9 cellular contexts compared by ENCODE assay signal in genomic region chr17:39196191-39196819, GRCh38. TPM values are rescaled to one million over a fixed set of nuclear protein-coding genes. Genes with fewer than 3 reads are reported as not detected.
DNase-seq lines count a peak whose midpoint lies in the region; ATAC-seq and TF ChIP-seq lines count a peak whose summit lies in the region.
"Had no signal": no experiment of that assay in that cellular context is flagged by ENCODE, and none has a peak within 500 bp of the region (broad histone marks: within the 10 kb centered on the region; RNA-seq: fewer than 3 reads in every experiment).

No MANE protein-coding gene starts in this region.

- no peak for TF ChIP-seq CTCF in DOHH2 (IDR thresholded peaks at IDR 0.05; ENCODE audit: low read depth, low read length, poor library complexity, severe bottlenecking)
- TF ChIP-seq CTCF in OCI-LY7 (conservative IDR thresholded peaks at IDR 0.05; ENCODE audit: low read length), result no peak
- no peak for TF ChIP-seq CTCF in epithelial cell of proximal tubule (conservative IDR thresholded peaks at IDR 0.05; ENCODE audit: low read depth, low read length)

- BruUV-seq in OCI-LY7 (replicated peaks; lab: Mats Ljungman, UMichigan), result no TSS peak

- CTCF ChIA-PET in OCI-LY7 (lab: Charles Lee; ENCODE audit: unreplicated experiment), result interaction anchor here (0.8 to 1.3 kb wide), 2 partner anchors 10 to 42 kb away, joined by 3 to 5 read pairs; no protein-coding TSS in a partner anchor

- H3K27me3 ChIP-seq in DOHH2 (ENCODE audit: control insufficient read depth, low read length), result no peaks in the 10 kb centered on the region
- H3K27me3 ChIP-seq in rectal smooth muscle tissue (ENCODE audit: control insufficient read depth, insufficient read depth, low read length), result no peaks in the 10 kb centered on the region
- H3K27me3 ChIP-seq in trophoblast cell (ENCODE audit: insufficient read depth, low read length), result no peaks in the 10 kb centered on the region

- H3K9ac ChIP-seq in rectal smooth muscle tissue (ENCODE audit: low read length), result no peak overlapping the region
- no peak overlapping the region for H3K9ac ChIP-seq in trophoblast cell (ENCODE audit: low read length)

- no peak overlapping the region for H4K91ac ChIP-seq in trophoblast cell (ENCODE audit: low read depth, low read length)

- H4K12ac ChIP-seq in trophoblast cell (ENCODE audit: low read depth, low read length), result no peak overlapping the region

- H3K14ac ChIP-seq in trophoblast cell (ENCODE audit: low read length), result no peak overlapping the region

- intact Hi-C loops in OCI-LY7 (cut with micrococcal nuclease; ENCODE audit: unreplicated experiment), result loop anchor here (2.0 kb wide), 1 partner anchor 24 kb away; no protein-coding TSS in a partner anchor

- no peak for DNase-seq in OCI-LY7 (ENCODE audit: low spot score)
- DNase-seq in epithelial cell of proximal tubule (ENCODE audit: low read depth), result no peak
- no peak for DNase-seq in trophoblast cell
- no peak for DNase-seq in NCI-H524 treated with DMSO at 0.1 percent for 48 hours (lab: John Stamatoyannopoulos, UW)
- no peak for DNase-seq in ureter (ENCODE audit: low spot score)

- no peak overlapping the region; the same call in 1 of the 2 replicates for H3K27ac ChIP-seq in DOHH2 (ENCODE audit: low read depth, low read length)
- H3K27ac ChIP-seq in OCI-LY7 (ENCODE audit: low read depth, low read length, poor library complexity, severe bottlenecking), result peak overlapping the region; percentile 16
- H3K27ac ChIP-seq in rectal smooth muscle tissue (ENCODE audit: low read depth, low read length), result no peak overlapping the region
- H3K27ac ChIP-seq in trophoblast cell (ENCODE audit: low read depth, low read length), result no peak overlapping the region
- H3K27ac ChIP-seq: neutrophil had no signal

- H2BK120ac ChIP-seq in trophoblast cell (ENCODE audit: insufficient read depth, low read length, poor library complexity), result no peak overlapping the region

- no peak overlapping the region for H4K8ac ChIP-seq in trophoblast cell (ENCODE audit: low read depth, low read length)

- H4K20me1 ChIP-seq in DOHH2 (ENCODE audit: control insufficient read depth, insufficient read depth, low read depth, low read length) (peaks cover 9% of the 10 kb centered on the region; the same call in 1 of the 2 replicates), OCI-LY7 (ENCODE audit: insufficient read depth, low read length) (peaks cover 5% of the 10 kb centered on the region)

- H2BK12ac ChIP-seq in trophoblast cell (ENCODE audit: low read length), result no peak overlapping the region

- H2BK5ac ChIP-seq in trophoblast cell (ENCODE audit: low read depth, low read length, poor library complexity), result no peak overlapping the region

- no peak for ATAC-seq in HG03175 (IDR thresholded peaks at IDR 0.05; ENCODE audit: unreplicated experiment)

- no peak overlapping the region for H2AK5ac ChIP-seq in trophoblast cell (ENCODE audit: low read length)

- no CpG with 5 or more reads among the region's 9 CpGs for WGBS in trophoblast cell (ENCODE audit: extremely low coverage, insufficient coverage, insufficient read length)

- H3K36me3 ChIP-seq in DOHH2 (ENCODE audit: control insufficient read depth, low read length), result peaks cover 62% of the 10 kb centered on the region
- H3K36me3 ChIP-seq in OCI-LY7 (ENCODE audit: insufficient read depth, low read length), result peaks cover 47% of the 10 kb centered on the region
- peaks cover 20% of the 10 kb centered on the region for H3K36me3 ChIP-seq in rectal smooth muscle tissue (ENCODE audit: control insufficient read depth, insufficient read depth, low read length)
- H3K36me3 ChIP-seq in trophoblast cell (ENCODE audit: control insufficient read depth in 1 of 2, insufficient read depth in 2 of 2, low read length in 2 of 2), result peaks cover 3 to 7% of the 10 kb centered on the region in 2 experiments
- H3K36me3 ChIP-seq: neutrophil had no signal

- no peak overlapping the region for H3K18ac ChIP-seq in trophoblast cell (ENCODE audit: low read length)

- H3K4me3 ChIP-seq in DOHH2 (ENCODE audit: low read length) (peak overlapping the region; percentile 100), OCI-LY7 (ENCODE audit: low read depth, low read length, poor library complexity, severe bottlenecking) (peak overlapping the region; percentile 91), epithelial cell of proximal tubule (ENCODE audit: low read depth, low read length) (peak overlapping the region; percentile 78), rectal smooth muscle tissue (ENCODE audit: low read length) (peak overlapping the region; percentile 53), trophoblast cell (ENCODE audit: low read depth, low read length) (no peak overlapping the region)

- POLR2A ChIA-PET in OCI-LY7 (lab: Charles Lee), result interaction anchor here (1.5 kb wide), 1 partner anchor 23 kb away, joined by 5 read pairs; no protein-coding TSS in a partner anchor

- no peak overlapping the region for H3K4ac ChIP-seq in trophoblast cell (ENCODE audit: low read depth, low read length)

- H3K9me3 ChIP-seq in DOHH2 (ENCODE audit: control insufficient read depth, insufficient read depth, low read length) (no peaks in the 10 kb centered on the region), OCI-LY7 (ENCODE audit: low read length) (no peaks in the 10 kb centered on the region), trophoblast cell (ENCODE audit: insufficient read depth, low read depth, low read length) (peaks cover 1% of the 10 kb centered on the region)
- H3K9me3 ChIP-seq: neutrophil had no signal

- peak overlapping the region; percentile 98 for H3K4me2 ChIP-seq in DOHH2 (ENCODE audit: low read length)
- H3K4me2 ChIP-seq in OCI-LY7 (ENCODE audit: low read length), result peak overlapping the region; percentile 96
- no peak overlapping the region for H3K4me2 ChIP-seq in trophoblast cell (ENCODE audit: low read length)

- peaks cover 40% of the 10 kb centered on the region for H3K4me1 ChIP-seq in DOHH2 (ENCODE audit: control insufficient read depth, low read length)
- H3K4me1 ChIP-seq in OCI-LY7 (ENCODE audit: insufficient read depth, low read length, poor library complexity, severe bottlenecking), result peaks cover 48% of the 10 kb centered on the region
- H3K4me1 ChIP-seq in rectal smooth muscle tissue (ENCODE audit: control insufficient read depth, insufficient read depth, low read length), result peaks cover 11% of the 10 kb centered on the region
- H3K4me1 ChIP-seq in trophoblast cell (ENCODE audit: control insufficient read depth in 1 of 2, insufficient read depth in 2 of 2, low read length in 2 of 2), result peaks cover 12 to 21% of the 10 kb centered on the region in 2 experiments

- H3K79me1 ChIP-seq in trophoblast cell (ENCODE audit: low read length), result peaks cover 7% of the 10 kb centered on the region

- no peak overlapping the region for H3K23ac ChIP-seq in trophoblast cell (ENCODE audit: low read length)

- H3K9me2 ChIP-seq in DOHH2 (replicated peaks; ENCODE audit: control insufficient read depth, low read length) (no peaks in the 10 kb centered on the region), OCI-LY7 (ENCODE audit: insufficient read depth, low read length) (no peaks in the 10 kb centered on the region)

- H2AFZ ChIP-seq in OCI-LY7 (ENCODE audit: low read length) (no peak overlapping the region), trophoblast cell (ENCODE audit: insufficient read depth, low read length, poor library complexity) (no peak overlapping the region)

- peaks cover 28% of the 10 kb centered on the region for H3F3A ChIP-seq in DOHH2 (ENCODE audit: control insufficient read depth, insufficient read depth)

- H3K79me2 ChIP-seq in DOHH2 (ENCODE audit: control insufficient read depth, low read length), result peaks cover 43% of the 10 kb centered on the region
- H3K79me2 ChIP-seq in OCI-LY7 (ENCODE audit: insufficient read depth, low read depth, low read length), result peaks cover 31% of the 10 kb centered on the region
- H3K79me2 ChIP-seq in trophoblast cell (ENCODE audit: control insufficient read depth, insufficient read depth, low read length, poor library complexity), result peaks cover 9% of the 10 kb centered on the region

RNA-seq across cellular contexts. Expression of gene CACNB1, which starts 1.2 kb away (rescaled TPM):
- 17.9 and 23.7 TPM in 2 replicates for total RNA-seq in OCI-LY7 (2014; rRNA removed; shearing (Covaris generic))
- total RNA-seq in OCI-LY7 (2022) (30.9 and 35.5 TPM in 2 replicates), epithelial cell of proximal tubule (2.4 and 5.9 TPM in 2 replicates), ureter (19.1 TPM)
- polyA plus RNA-seq in trophoblast cell (2013), result 0.99 and 1.1 TPM in 2 replicates

RNA-seq across cellular contexts. Expression of gene RPL19, which starts 3.8 kb away (rescaled TPM):
- 4,395 and 6,079 TPM in 2 replicates for total RNA-seq in OCI-LY7 (2014; rRNA removed; shearing (Covaris generic))
- 3,132 and 3,168 TPM in 2 replicates for total RNA-seq in OCI-LY7 (2022)
- 2,234 and 2,474 TPM in 2 replicates for total RNA-seq in epithelial cell of proximal tubule
- polyA plus RNA-seq in trophoblast cell (2013), result 1,663 and 1,757 TPM in 2 replicates
- 2,156 TPM for total RNA-seq in ureter

RNA-seq across cellular contexts. Expression of gene STAC2, which starts 29.4 kb away (rescaled TPM):
- 0.03 TPM in 1 of 2 replicates, not detected in the other for total RNA-seq in OCI-LY7 (2014; rRNA removed; shearing (Covaris generic))
- total RNA-seq in OCI-LY7 (2022) (not detected in 2 replicates), epithelial cell of proximal tubule (not detected in 2 replicates), ureter (1.6 TPM)
- polyA plus RNA-seq in trophoblast cell (2013), result not detected in 2 replicates

RNA-seq across cellular contexts. Expression of gene ARL5C, which starts 30.3 kb away (rescaled TPM):
- total RNA-seq in OCI-LY7 (2014; rRNA removed; shearing (Covaris generic)), result 0.16 and 2.4 TPM in 2 replicates
- total RNA-seq in OCI-LY7 (2022) (0.65 and 0.68 TPM in 2 replicates), epithelial cell of proximal tubule (not detected in 2 replicates), ureter (not detected)
- polyA plus RNA-seq in trophoblast cell (2013), result not detected in 2 replicates

RNA-seq across cellular contexts. Expression of gene PLXDC1, which starts 44.9 kb away (rescaled TPM):
- total RNA-seq in OCI-LY7 (2014; rRNA removed; shearing (Covaris generic)), result 0.13 and 0.41 TPM in 2 replicates
- total RNA-seq in OCI-LY7 (2022), result 0.67 TPM in 1 of 2 replicates, not detected in the other
- not detected in 2 replicates for total RNA-seq in epithelial cell of proximal tubule
- polyA plus RNA-seq in trophoblast cell (2013), result 0.40 and 0.55 TPM in 2 replicates
- 13.0 TPM for total RNA-seq in ureter
